In the genomic region with DNA sequence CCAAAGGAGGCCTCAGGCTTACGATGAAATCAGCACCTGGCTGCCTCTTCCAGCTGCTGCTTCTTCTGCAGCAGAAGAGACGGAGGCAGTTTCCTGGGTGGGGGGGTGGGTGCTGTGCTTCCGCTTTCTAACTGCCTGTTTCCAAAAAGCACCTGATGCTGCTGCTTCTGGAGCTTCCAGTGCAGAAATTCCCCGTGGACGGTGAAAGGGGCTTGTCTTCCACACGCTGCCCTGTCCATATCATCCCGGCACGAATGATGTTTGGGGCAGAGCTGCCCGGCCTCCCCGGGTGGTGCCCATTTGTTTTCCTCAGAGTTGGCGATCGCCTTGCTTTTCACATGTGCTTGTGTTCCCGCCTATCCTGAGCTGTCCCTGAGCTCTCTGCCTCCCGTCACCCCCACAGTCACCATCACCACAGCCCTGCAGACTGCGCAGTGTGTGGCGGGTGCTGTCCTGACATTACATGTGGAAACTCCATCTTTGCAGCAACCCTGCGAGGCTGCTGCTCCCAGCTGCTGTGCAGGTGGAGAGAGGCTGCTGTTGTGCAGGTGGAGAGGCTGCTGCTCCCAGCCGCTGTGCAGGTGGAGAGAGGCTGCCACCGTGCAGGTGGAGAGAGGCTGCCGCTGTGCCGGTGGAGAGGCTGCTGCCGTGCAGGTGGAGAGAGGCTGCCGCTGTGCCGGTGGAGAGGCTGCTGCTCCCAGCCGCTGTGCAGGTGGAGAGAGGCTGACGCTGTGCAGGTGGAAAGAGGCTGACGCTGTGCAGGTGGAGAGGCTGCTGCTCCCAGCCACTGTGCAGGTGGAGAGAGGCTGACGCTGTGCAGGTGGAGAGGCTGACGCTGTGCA, we compare ENCODE assay signal across 1 cellular context.
TF ChIP-seq lines count a peak whose summit lies in the region.

No MANE protein-coding gene starts in this region.

TF ChIP-seq in K562, 482 proteins besides CTCF, POLR2A, EP300 and RAD21 (continues in another document):
- 0 out of 2 replicates have a peak, but pooled peaks have one; percentile 6 for TF ChIP-seq ARID4B (CRISPR knock-in tag; IDR thresholded peaks at IDR 0.05)
- TF ChIP-seq ETV1 (tag; conservative IDR thresholded peaks at IDR 0.05; ENCODE audit: low read depth): peak; percentile 54; the same call in 1 of the 2 replicates
- 0 out of 2 replicates have a peak, but pooled peaks have one; percentile 8 for TF ChIP-seq ZNF121 (CRISPR knock-in tag; conservative IDR thresholded peaks at IDR 0.05)
- TF ChIP-seq ZNF740 (CRISPR knock-in tag; IDR thresholded peaks at IDR 0.05): peak; percentile 61; the same call in 1 of the 2 replicates
- no peak; a peak in 1 of 4 replicates for TF ChIP-seq ZNF740 (tag; IDR thresholded peaks at IDR 0.05)
- TF ChIP-seq L3MBTL2 (IDR thresholded peaks at IDR 0.05): peak; percentile 80; the same call in 1 of the 2 replicates
- TF ChIP-seq, protein P1, sequence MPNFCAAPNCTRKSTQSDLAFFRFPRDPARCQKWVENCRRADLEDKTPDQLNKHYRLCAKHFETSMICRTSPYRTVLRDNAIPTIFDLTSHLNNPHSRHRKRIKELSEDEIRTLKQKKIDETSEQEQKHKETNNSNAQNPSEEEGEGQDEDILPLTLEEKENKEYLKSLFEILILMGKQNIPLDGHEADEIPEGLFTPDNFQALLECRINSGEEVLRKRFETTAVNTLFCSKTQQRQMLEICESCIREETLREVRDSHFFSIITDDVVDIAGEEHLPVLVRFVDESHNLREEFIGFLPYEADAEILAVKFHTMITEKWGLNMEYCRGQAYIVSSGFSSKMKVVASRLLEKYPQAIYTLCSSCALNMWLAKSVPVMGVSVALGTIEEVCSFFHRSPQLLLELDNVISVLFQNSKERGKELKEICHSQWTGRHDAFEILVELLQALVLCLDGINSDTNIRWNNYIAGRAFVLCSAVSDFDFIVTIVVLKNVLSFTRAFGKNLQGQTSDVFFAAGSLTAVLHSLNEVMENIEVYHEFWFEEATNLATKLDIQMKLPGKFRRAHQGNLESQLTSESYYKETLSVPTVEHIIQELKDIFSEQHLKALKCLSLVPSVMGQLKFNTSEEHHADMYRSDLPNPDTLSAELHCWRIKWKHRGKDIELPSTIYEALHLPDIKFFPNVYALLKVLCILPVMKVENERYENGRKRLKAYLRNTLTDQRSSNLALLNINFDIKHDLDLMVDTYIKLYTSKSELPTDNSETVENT (CRISPR knock-in tag; IDR thresholded peaks at IDR 0.05): 0 out of 2 replicates have a peak, but pooled peaks have one; percentile 23
- TF ChIP-seq, protein P2, sequence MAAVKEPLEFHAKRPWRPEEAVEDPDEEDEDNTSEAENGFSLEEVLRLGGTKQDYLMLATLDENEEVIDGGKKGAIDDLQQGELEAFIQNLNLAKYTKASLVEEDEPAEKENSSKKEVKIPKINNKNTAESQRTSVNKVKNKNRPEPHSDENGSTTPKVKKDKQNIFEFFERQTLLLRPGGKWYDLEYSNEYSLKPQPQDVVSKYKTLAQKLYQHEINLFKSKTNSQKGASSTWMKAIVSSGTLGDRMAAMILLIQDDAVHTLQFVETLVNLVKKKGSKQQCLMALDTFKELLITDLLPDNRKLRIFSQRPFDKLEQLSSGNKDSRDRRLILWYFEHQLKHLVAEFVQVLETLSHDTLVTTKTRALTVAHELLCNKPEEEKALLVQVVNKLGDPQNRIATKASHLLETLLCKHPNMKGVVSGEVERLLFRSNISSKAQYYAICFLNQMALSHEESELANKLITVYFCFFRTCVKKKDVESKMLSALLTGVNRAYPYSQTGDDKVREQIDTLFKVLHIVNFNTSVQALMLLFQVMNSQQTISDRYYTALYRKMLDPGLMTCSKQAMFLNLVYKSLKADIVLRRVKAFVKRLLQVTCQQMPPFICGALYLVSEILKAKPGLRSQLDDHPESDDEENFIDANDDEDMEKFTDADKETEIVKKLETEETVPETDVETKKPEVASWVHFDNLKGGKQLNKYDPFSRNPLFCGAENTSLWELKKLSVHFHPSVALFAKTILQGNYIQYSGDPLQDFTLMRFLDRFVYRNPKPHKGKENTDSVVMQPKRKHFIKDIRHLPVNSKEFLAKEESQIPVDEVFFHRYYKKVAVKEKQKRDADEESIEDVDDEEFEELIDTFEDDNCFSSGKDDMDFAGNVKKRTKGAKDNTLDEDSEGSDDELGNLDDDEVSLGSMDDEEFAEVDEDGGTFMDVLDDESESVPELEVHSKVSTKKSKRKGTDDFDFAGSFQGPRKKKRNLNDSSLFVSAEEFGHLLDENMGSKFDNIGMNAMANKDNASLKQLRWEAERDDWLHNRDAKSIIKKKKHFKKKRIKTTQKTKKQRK (IDR thresholded peaks at IDR 0.05; ENCODE audit: borderline replicate concordance, low read depth, low read length): no peak
- TF ChIP-seq MCM5 (IDR thresholded peaks at IDR 0.05; ENCODE audit: low read depth): no peak
- TF ChIP-seq, protein P3, sequence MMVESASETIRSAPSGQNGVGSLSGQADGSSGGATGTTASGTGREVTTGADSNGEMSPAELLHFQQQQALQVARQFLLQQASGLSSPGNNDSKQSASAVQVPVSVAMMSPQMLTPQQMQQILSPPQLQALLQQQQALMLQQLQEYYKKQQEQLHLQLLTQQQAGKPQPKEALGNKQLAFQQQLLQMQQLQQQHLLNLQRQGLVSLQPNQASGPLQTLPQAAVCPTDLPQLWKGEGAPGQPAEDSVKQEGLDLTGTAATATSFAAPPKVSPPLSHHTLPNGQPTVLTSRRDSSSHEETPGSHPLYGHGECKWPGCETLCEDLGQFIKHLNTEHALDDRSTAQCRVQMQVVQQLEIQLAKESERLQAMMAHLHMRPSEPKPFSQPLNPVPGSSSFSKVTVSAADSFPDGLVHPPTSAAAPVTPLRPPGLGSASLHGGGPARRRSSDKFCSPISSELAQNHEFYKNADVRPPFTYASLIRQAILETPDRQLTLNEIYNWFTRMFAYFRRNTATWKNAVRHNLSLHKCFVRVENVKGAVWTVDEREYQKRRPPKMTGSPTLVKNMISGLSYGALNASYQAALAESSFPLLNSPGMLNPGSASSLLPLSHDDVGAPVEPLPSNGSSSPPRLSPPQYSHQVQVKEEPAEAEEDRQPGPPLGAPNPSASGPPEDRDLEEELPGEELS (CRISPR knock-in tag; IDR thresholded peaks at IDR 0.05; ENCODE audit: borderline replicate concordance): peak; percentile 56; the same call in 1 of the 2 replicates
- TF ChIP-seq, protein P4, sequence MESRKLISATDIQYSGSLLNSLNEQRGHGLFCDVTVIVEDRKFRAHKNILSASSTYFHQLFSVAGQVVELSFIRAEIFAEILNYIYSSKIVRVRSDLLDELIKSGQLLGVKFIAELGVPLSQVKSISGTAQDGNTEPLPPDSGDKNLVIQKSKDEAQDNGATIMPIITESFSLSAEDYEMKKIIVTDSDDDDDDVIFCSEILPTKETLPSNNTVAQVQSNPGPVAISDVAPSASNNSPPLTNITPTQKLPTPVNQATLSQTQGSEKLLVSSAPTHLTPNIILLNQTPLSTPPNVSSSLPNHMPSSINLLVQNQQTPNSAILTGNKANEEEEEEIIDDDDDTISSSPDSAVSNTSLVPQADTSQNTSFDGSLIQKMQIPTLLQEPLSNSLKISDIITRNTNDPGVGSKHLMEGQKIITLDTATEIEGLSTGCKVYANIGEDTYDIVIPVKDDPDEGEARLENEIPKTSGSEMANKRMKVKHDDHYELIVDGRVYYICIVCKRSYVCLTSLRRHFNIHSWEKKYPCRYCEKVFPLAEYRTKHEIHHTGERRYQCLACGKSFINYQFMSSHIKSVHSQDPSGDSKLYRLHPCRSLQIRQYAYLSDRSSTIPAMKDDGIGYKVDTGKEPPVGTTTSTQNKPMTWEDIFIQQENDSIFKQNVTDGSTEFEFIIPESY (CRISPR knock-in tag; IDR thresholded peaks at IDR 0.05): peak; percentile 57; the same call in 1 of the 2 replicates
- 0 out of 4 replicates have a peak, but pooled peaks of 1 of the 2 experiments have one; percentile 28 for TF ChIP-seq TRIM24 (IDR thresholded peaks at IDR 0.05)
- peak; percentile 60 to 81 for TF ChIP-seq E2F6 (IDR thresholded peaks at IDR 0.05; ENCODE audit: borderline replicate concordance in 1 of 2, extremely low read depth in 1 of 2, insufficient read depth in 1 of 2, insufficient read length in 1 of 2, low read depth in 1 of 2, low read length in 1 of 2, poor library complexity in 1 of 2, severe bottlenecking in 1 of 2)
- TF ChIP-seq ZNF232 (CRISPR knock-in tag; IDR thresholded peaks at IDR 0.05): 0 out of 2 replicates have a peak, but pooled peaks have one; percentile 63
